ENCODE assay signal across 8 cellular contexts in genomic region chr20:62861732-62862336, GRCh38. TPM values are rescaled to one million over a fixed set of nuclear protein-coding genes. Genes with fewer than 3 reads are reported as not detected.
A peak's percentile ranks its signal among the peaks of the same experiment; 100 is the strongest.
DNase-seq lines count a peak whose midpoint lies in the region; ATAC-seq and TF ChIP-seq lines count a peak whose summit lies in the region.

TSS of gene TCFL5 (minus strand) at chr20:62861822. CDS start at chr20:62861670, 152 bp downstream.

- no peaks in the 10 kb centered on the region for H3K27me3 ChIP-seq in kidney epithelial cell (ENCODE audit: control insufficient read depth, insufficient read depth, low read length)

- no peaks in the 10 kb centered on the region for H3K27me3 Mint-ChIP-seq in central memory CD8-positive, alpha-beta T cell

- H3K9me3 Mint-ChIP-seq in central memory CD8-positive, alpha-beta T cell, result no peaks in the 10 kb centered on the region

- peak within 1 kb of the TSS; percentile 59 for H3K4me3 Mint-ChIP-seq in central memory CD8-positive, alpha-beta T cell

- no peaks in the 10 kb centered on the region for H3K36me3 ChIP-seq in kidney epithelial cell (ENCODE audit: control insufficient read depth, insufficient read depth, low read length)

- peaks cover 19% of the 10 kb centered on the region for H3K4me1 Mint-ChIP-seq in central memory CD8-positive, alpha-beta T cell

- DNase-seq in NCI-H1436 (lab: John Stamatoyannopoulos, UW) (peak; percentile 87), NCI-H1436 treated with DMSO at 0.1 percent for 48 hours (lab: John Stamatoyannopoulos, UW) (no peak), NCI-H2227 treated with DMSO at 0.1 percent for 48 hours (lab: John Stamatoyannopoulos, UW) (peak; percentile 83), kidney epithelial cell (ENCODE audit: low read depth) (no peak)
- DNase-seq in central memory CD8-positive, alpha-beta T cell (ENCODE audit: low spot score in 2 of 2), result peak; percentile 93 to 98
- peak; percentile 84 to 93 for DNase-seq in stimulated activated CD4-positive, alpha-beta T cell treated with anti-CD3 and anti-CD28 coated beads, Interleukin-15, amount 100 ng/mL, for 48 hours (ENCODE audit: low read depth in 2 of 2)

- TF ChIP-seq CTCF in kidney epithelial cell (IDR thresholded peaks at IDR 0.05; ENCODE audit: insufficient read depth, low read length, poor library complexity, severe bottlenecking), result no peak

- peak within 1 kb of the TSS; percentile 84 for H3K27ac Mint-ChIP-seq in central memory CD8-positive, alpha-beta T cell (ENCODE audit: low read depth)

- peaks cover 7% of the 10 kb centered on the region for H3K36me3 Mint-ChIP-seq in central memory CD8-positive, alpha-beta T cell (ENCODE audit: insufficient read depth)

- peak within 1 kb of the TSS; percentile 59 for H3K4me3 ChIP-seq in kidney epithelial cell (ENCODE audit: low read depth, low read length)

- peak; percentile 57 for ATAC-seq in HG02981 (IDR thresholded peaks at IDR 0.05; ENCODE audit: unreplicated experiment)
- peak; percentile 88 to 91 for ATAC-seq in activated CD4-positive, CD25-positive, alpha-beta regulatory T cell treated with anti-CD3 and anti-CD28 coated beads, Interleukin-2, amount 50 U/mL, for 24 hours
- peak; percentile 86 for ATAC-seq in central memory CD8-positive, alpha-beta T cell (replicated peaks; ENCODE audit: extremely low read depth, poor library complexity, severe bottlenecking)

RNA-seq across cellular contexts. Expression of gene TCFL5, which starts in this region (rescaled TPM):
- 4.3 and 5.4 TPM in 2 replicates for total RNA-seq in kidney epithelial cell

Comparison
In these comparisons a context has a peak if more than half of its experiments do, and no peak if none do; other contexts are left out.
1. DNase-seq: peak in NCI-H1436 (single experiment), NCI-H2227 treated with DMSO at 0.1 percent for 48 hours (single experiment), central memory CD8-positive, alpha-beta T cell (2 of 2) and stimulated activated CD4-positive, alpha-beta T cell treated with anti-CD3 and anti-CD28 coated beads, Interleukin-15, amount 100 ng/mL, for 48 hours (2 of 2); none in NCI-H1436 treated with DMSO at 0.1 percent for 48 hours (single experiment) and kidney epithelial cell (single experiment).
2. Peak in every context shown above with its lines, with median percentiles within 50 percentile points of each other: ATAC-seq.